Comparison of ENCODE assay signal across 23 cellular contexts in the genomic region with DNA sequence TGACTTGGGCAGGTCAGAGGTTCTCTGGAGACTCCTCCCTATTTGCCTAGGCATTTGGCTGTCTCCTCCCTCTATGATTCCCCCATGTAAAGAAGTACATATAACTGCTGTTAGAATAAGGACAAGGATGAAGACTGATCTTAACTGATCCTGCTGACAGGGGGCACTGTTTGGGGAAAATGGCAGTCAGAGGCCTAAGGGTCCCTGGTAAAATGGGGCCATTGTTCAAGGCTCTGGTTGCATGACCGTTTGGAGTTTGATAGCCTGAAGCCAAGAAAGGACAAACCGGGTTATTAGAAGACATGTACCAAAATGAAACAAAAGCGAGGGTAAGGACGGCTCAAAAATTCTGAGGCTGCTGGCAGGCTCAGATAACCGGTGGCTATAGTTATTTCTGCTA.
"Had no signal": no experiment of that assay in that cellular context is flagged by ENCODE, and none has a peak within 500 bp of the region (broad histone marks: within the 10 kb centered on the region; RNA-seq: fewer than 3 reads in every experiment).

No MANE protein-coding gene starts in this region.

- H3K4me3 ChIP-seq: colonic mucosa, heart right ventricle, left lung, lower lobe of right lung, mucosa of descending colon had no signal

- ATAC-seq: effector memory CD8-positive, alpha-beta T cell; esophagus mucosa; foreskin keratinocyte; gastrocnemius medialis; heart right ventricle; left cardiac atrium; left lung; left ventricle myocardium superior; lower lobe of right lung; mucosa of descending colon had no signal

- H3K27me3 ChIP-seq: colonic mucosa, foreskin keratinocyte, gastrocnemius medialis, heart right ventricle, left lung had no signal

- H3K27ac ChIP-seq: colonic mucosa, epithelial cell of prostate, foreskin keratinocyte, gastrocnemius medialis, heart right ventricle, left lung, lower lobe of right lung had no signal

- H3K36me3 ChIP-seq: colonic mucosa, gastrocnemius medialis, heart right ventricle, left lung, lower lobe of right lung had no signal

- H3K9me3 ChIP-seq: colonic mucosa had no signal

- DNase-seq: colonic mucosa; cortex of kidney; effector CD8-positive, alpha-beta T cell; effector memory CD8-positive, alpha-beta T cell; endodermal cell; erythroblast; foreskin keratinocyte; gastrocnemius medialis; glutamatergic neuron; heart right ventricle; hippocampal formation; left cardiac atrium; left lung; left ventricle myocardium superior; lower lobe of right lung; mesenchymal stem cell; mucosa of descending colon; naive B cell had no signal

- FAIRE-seq: endometrium, islet of Langerhans, keratinocyte had no signal

- H3K4me1 ChIP-seq: colonic mucosa, gastrocnemius medialis, heart right ventricle, left lung, lower lobe of right lung had no signal
